1 cellular context compared by ENCODE assay signal in the genomic region with DNA sequence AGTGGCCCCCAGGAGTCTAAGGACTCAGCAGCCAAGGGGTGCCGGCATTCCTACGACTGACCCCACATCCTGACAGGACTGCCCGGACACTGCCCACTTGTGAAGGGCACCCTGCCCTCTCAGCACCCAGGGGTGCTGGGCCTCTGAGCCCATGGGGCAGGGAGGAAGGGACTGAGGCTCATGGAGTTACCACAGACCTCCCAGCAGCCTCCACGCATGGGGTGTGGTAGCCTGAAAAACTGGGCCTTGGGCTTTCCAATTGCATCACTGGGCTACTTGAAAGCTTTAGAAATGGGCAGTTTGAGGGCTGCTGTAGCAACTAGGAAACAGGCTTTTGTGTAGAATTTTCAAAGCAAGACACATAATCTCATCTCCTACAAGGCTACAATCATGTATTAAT.
TF ChIP-seq lines count a peak whose summit lies in the region.

No MANE protein-coding gene starts in this region.

TF ChIP-seq in HEK293T, 16 proteins besides CTCF, POLR2A, EP300 and RAD21 (continued from another document):
- TF ChIP-seq CTBP1 (IDR thresholded peaks at IDR 0.05; ENCODE audit: borderline replicate concordance) (no peak), ARNT (IDR thresholded peaks at IDR 0.05) (no peak), HDGF (IDR thresholded peaks at IDR 0.05; ENCODE audit: borderline replicate concordance) (no peak), LEF1 (IDR thresholded peaks at IDR 0.05; ENCODE audit: borderline replicate concordance) (no peak), FOXM1 (IDR thresholded peaks at IDR 0.05; ENCODE audit: borderline replicate concordance) (no peak), BHLHE40 (IDR thresholded peaks at IDR 0.05; ENCODE audit: borderline replicate concordance) (no peak), ELF4 (IDR thresholded peaks at IDR 0.05) (no peak), FOXK2 (IDR thresholded peaks at IDR 0.05) (no peak), NFRKB (IDR thresholded peaks at IDR 0.05) (no peak)
- TF ChIP-seq, protein P1, sequence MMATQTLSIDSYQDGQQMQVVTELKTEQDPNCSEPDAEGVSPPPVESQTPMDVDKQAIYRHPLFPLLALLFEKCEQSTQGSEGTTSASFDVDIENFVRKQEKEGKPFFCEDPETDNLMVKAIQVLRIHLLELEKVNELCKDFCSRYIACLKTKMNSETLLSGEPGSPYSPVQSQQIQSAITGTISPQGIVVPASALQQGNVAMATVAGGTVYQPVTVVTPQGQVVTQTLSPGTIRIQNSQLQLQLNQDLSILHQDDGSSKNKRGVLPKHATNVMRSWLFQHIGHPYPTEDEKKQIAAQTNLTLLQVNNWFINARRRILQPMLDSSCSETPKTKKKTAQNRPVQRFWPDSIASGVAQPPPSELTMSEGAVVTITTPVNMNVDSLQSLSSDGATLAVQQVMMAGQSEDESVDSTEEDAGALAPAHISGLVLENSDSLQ (IDR thresholded peaks at IDR 0.05), result no peak
